8 cellular contexts compared by ENCODE assay signal in the genomic region with DNA sequence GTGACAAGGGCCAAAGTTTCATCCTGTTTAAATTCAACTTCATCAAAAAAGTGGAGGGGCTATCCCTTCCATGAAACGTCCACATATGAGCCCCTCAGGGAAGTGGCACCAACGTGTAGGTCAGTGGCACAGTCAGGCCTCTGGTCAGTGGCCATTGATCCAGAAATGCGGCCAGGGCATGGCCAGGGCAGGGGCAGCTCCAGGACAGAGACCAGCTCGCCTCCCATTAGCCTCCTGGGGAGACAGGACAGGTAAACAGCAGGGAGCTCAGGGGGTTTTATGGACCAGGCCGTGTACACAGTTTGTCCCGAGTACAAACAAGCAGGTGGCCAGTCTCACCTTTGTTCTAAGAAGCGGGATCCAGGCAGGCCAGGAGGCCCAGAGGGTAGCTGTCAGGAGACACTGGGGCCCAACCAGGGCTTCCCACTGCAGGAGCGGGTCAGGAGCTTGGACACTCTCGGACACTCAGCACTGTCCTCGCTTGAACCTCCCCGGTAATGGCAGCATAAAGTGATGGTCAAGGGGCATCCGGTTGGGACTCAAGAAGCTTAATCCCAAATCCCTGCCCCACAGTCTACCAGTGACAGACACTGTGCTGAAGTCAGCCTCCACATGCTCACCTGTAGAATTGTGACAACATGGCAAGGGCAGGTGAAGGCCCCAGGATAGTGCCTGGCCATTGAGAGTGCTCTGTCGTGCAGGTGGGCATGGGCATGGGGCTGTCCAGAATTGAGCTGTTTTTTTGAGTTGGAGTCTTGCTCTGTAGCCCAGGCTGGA.
A peak's percentile ranks its signal among the peaks of the same experiment; 100 is the strongest.
DNase-seq lines count a peak whose midpoint lies in the region; ATAC-seq lines count a peak whose summit lies in the region.

No MANE protein-coding gene starts in this region.

- H3K9me3 Mint-ChIP-seq in stimulated activated effector memory CD8-positive, alpha-beta T cell treated with anti-CD3 and anti-CD28 coated beads, Interleukin-12 subunit alpha, Interleukin-12 subunit beta, amount 100 ng/mL, for 72 hours, result no peaks in the 10 kb centered on the region

- H3K36me3 ChIP-seq in SK-N-MC (ENCODE audit: insufficient read depth, low read length), result no peaks in the 10 kb centered on the region

- no peak overlapping the region for H3K9ac ChIP-seq in SK-N-MC (ENCODE audit: insufficient read length)

- H3K36me3 Mint-ChIP-seq in stimulated activated effector memory CD8-positive, alpha-beta T cell treated with anti-CD3 and anti-CD28 coated beads, Interleukin-12 subunit alpha, Interleukin-12 subunit beta, amount 100 ng/mL, for 72 hours, result no peaks in the 10 kb centered on the region

- intact Hi-C loops in left ventricle myocardium superior (cut with micrococcal nuclease), result no loop called here

- H3K4me3 ChIP-seq in SK-N-MC, result peak overlapping the region; percentile 51

- peak overlapping the region; percentile 42 for H3K4me3 Mint-ChIP-seq in stimulated activated effector memory CD8-positive, alpha-beta T cell treated with anti-CD3 and anti-CD28 coated beads, Interleukin-12 subunit alpha, Interleukin-12 subunit beta, amount 100 ng/mL, for 72 hours

- H3K27ac ChIP-seq in SK-N-MC, result no peak overlapping the region

- ATAC-seq in left ventricle myocardium superior (peak; percentile 26), HG02884 (IDR thresholded peaks at IDR 0.05; ENCODE audit: unreplicated experiment) (no peak), HG03025 (IDR thresholded peaks at IDR 0.05; ENCODE audit: low FRiP score, unreplicated experiment) (no peak)
- no peak for ATAC-seq in stimulated activated effector memory CD8-positive, alpha-beta T cell treated with anti-CD3 and anti-CD28 coated beads, Interleukin-12 subunit alpha, Interleukin-12 subunit beta, amount 100 ng/mL, for 72 hours

- DNase-seq in NCI-H1092 treated with DMSO at 0.1 percent for 48 hours (lab: John Stamatoyannopoulos, UW) (peak; percentile 25), NCI-H1092 (lab: John Stamatoyannopoulos, UW) (no peak), SK-N-MC (ENCODE audit: low read depth, low spot score) (no peak), left ventricle myocardium superior (no peak), medulla oblongata (ENCODE audit: extremely low spot score) (no peak)
- DNase-seq in stimulated activated effector memory CD8-positive, alpha-beta T cell treated with anti-CD3 and anti-CD28 coated beads, Interleukin-12 subunit alpha, Interleukin-12 subunit beta, amount 100 ng/mL, for 72 hours (ENCODE audit: low spot score in 2 of 2), result no peak

- H3K4me1 Mint-ChIP-seq in stimulated activated effector memory CD8-positive, alpha-beta T cell treated with anti-CD3 and anti-CD28 coated beads, Interleukin-12 subunit alpha, Interleukin-12 subunit beta, amount 100 ng/mL, for 72 hours, result peaks cover 44% of the 10 kb centered on the region

- H3K9me3 ChIP-seq in SK-N-MC (ENCODE audit: low read depth, low read length), result no peaks in the 10 kb centered on the region

- peak overlapping the region; percentile 87 for H3K27ac Mint-ChIP-seq in stimulated activated effector memory CD8-positive, alpha-beta T cell treated with anti-CD3 and anti-CD28 coated beads, Interleukin-12 subunit alpha, Interleukin-12 subunit beta, amount 100 ng/mL, for 72 hours
